ENCODE assay signal across 10 cellular contexts in the genomic region with DNA sequence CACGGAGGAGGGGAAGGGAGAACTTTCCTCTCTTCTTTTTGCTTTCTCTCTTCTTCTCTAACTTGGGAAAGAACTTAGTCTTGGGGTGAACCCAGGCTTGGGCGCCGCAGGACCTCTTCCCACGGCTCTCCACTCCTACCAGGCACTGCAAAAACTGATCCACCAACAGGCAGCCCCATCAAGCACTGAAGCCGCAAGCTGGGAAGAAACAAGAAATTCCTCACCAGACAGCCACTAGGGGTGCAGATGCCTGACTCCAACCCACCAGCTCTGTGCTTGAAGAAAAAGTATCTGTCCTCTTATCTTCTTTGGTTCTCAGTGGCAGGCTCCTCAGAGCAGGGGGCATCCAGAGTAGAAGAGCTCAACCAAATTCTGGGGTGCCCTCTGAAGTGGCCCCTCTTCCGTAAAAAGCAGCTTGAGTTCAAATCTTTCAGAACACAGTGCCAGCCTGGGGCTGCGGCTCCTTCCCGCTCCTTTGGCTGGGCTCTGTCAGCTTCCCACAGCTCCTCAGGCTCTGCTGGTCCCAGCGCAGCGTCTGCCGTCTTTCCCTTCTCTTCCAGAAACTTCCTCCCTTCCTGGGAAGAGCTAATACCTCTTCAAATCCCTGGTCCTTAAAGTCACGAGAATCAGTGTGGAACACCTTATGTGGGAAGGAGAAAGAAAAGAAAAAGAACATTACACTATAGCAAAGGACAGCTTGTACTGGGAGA. TPM values are rescaled to one million over a fixed set of nuclear protein-coding genes. Genes with fewer than 3 reads are reported as not detected.
DNase-seq lines count a peak whose midpoint lies in the region; ATAC-seq, FAIRE-seq and TF ChIP-seq lines count a peak whose summit lies in the region.
"Had no signal": no experiment of that assay in that cellular context is flagged by ENCODE, and none has a peak within 500 bp of the region (broad histone marks: within the 10 kb centered on the region; RNA-seq: fewer than 3 reads in every experiment).

No MANE protein-coding gene starts in this region.

- H3K9me3 ChIP-seq in tibial nerve = no peaks in the 10 kb centered on the region

- no peak for FAIRE-seq in D721Med (lab: Jason Lieb, UNC)

- peak; percentile 8 for TF ChIP-seq CTCF in D721Med (IDR thresholded peaks at IDR 0.05; ENCODE audit: insufficient read depth, missing control alignments)
- TF ChIP-seq CTCF in cardiac fibroblast (IDR thresholded peaks at IDR 0.05; ENCODE audit: low read depth, low read length) = peak; percentile 23
- TF ChIP-seq CTCF in nephron (IDR thresholded peaks at IDR 0.05; ENCODE audit: unreplicated experiment in 3 of 3) = peak in 2 of 3 experiments; percentile 30 to 35
- peak in 2 of 5 experiments; percentile 11 to 20 for TF ChIP-seq CTCF in tibial nerve (IDR thresholded peaks at IDR 0.05)

- no peak for TF ChIP-seq POLR2A in tibial nerve (IDR thresholded peaks at IDR 0.05)

- H3K27ac Mint-ChIP-seq in nephron = peak overlapping the region in 2 of 3 experiments; percentile 85 to 89

- H3K9me3 Mint-ChIP-seq in nephron = no peaks in the 10 kb centered on the region

- 70 to 74% methylated on average over 12 of the region's 12 CpGs for WGBS in tibial nerve, 2 donors

- H3K27me3 Mint-ChIP-seq in nephron (ENCODE audit: low read depth) = no peaks in the 10 kb centered on the region

- DNase-seq in D721Med (ENCODE audit: insufficient read length, low spot score) (no peak), KBM-7 (peak; percentile 34), cardiac fibroblast (ENCODE audit: low read depth in 2 of 2) (peak; percentile 10 to 43), tibial nerve (ENCODE audit: low spot score in 2 of 2) (no peak), NCI-H146 (lab: John Stamatoyannopoulos, UW) (no peak)
- DNase-seq: effector memory CD4-positive, alpha-beta T cell had no signal

- peak overlapping the region in 2 of 4 donors; percentile 97 to 98 for H3K27ac ChIP-seq in tibial nerve

- H3K4me1 ChIP-seq in tibial nerve = peaks cover 0 to 67% (median 23%) of the 10 kb centered on the region in 4 donors

- peak overlapping the region; percentile 93 to 98 (median 94) for H3K4me3 Mint-ChIP-seq in nephron

- H3K36me3 Mint-ChIP-seq in nephron (ENCODE audit: low read depth) = peaks cover 35% of the 10 kb centered on the region

- TF ChIP-seq EP300 in tibial nerve (IDR thresholded peaks at IDR 0.05) = no peak

- in situ Hi-C loops in KBM-7 (cut with MboI; ENCODE audit: low pct_unique_long_range_greater_than_20kb, low sequenced_read_pairs) = no loop called here

- peaks cover 0 to 20% (median 0%) of the 10 kb centered on the region in 3 donors for H3K36me3 ChIP-seq in tibial nerve

- peaks cover 66% of the 10 kb centered on the region for H3K4me1 Mint-ChIP-seq in nephron

- ATAC-seq in GM21423 (IDR thresholded peaks at IDR 0.05; ENCODE audit: unreplicated experiment) = no peak
- ATAC-seq in HG02798 (IDR thresholded peaks at IDR 0.05; ENCODE audit: poor library complexity, unreplicated experiment) = no peak

- H3K4me3 ChIP-seq in cardiac fibroblast (replicated peaks in 1 of 2; ENCODE audit: low read depth in 2 of 2, low read length in 2 of 2) (no peak overlapping the region), tibial nerve (peak overlapping the region in 1 of 4 donors; percentile 11)

- H3K27me3 ChIP-seq in tibial nerve = no peaks in the 10 kb centered on the region

RNA-seq across cellular contexts. Expression of a gene that starts 2.4 kb away (rescaled TPM):
- 10 to 100 TPM; 15.7 to 20.9 (median 18.6) TPM for total RNA-seq in tibial nerve

RNA-seq across cellular contexts. Expression of a gene that starts 35.3 kb away (rescaled TPM):
- total RNA-seq in tibial nerve = 10 to 100 TPM; 11.1 to 78.4 (median 14.9) TPM

RNA-seq across cellular contexts. Expression of a gene that starts 39.3 kb away (rescaled TPM):
- 1 to 10 TPM in 1 of 4 donors, under 1 TPM in 2, not detected in 1; 0.87 to 6.7 (median 0.98) TPM for total RNA-seq in tibial nerve
- total RNA-seq: pulmonary artery endothelial cell had no signal

Comparison
In these comparisons a context has a peak if more than half of its experiments do, and no peak if none do; other contexts are left out.
1. DNase-seq: peak in KBM-7 (single experiment) and cardiac fibroblast (2 of 2); none in D721Med (single experiment), tibial nerve (0 of 2) and NCI-H146 (single experiment).